24 cellular contexts compared by ENCODE assay signal in the genomic region with DNA sequence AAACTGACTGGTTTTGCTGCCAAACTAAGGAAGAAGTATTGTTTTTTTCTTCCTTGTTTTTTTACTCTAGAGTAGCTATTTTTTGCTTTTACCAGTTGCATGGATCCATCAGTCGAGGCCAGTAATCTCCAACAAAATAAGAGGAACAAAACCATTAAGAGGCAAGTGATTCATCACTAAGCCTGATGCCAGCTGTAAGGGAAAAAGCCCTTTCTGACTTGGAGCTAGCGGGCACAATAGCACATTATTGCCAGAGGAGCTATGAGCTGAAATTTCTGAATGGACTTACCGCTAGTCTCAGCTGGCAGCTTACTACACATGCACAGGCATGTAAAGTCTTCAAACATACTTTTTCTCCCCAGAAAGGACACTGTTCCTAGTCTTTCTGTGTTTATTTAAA. TPM values are rescaled to one million over a fixed set of nuclear protein-coding genes. Genes with fewer than 3 reads are reported as not detected.
A peak's percentile ranks its signal among the peaks of the same experiment; 100 is the strongest.
DNase-seq lines count a peak whose midpoint lies in the region; ATAC-seq and TF ChIP-seq lines count a peak whose summit lies in the region.
"Had no signal": no experiment of that assay in that cellular context is flagged by ENCODE, and none has a peak within 500 bp of the region (broad histone marks: within the 10 kb centered on the region; RNA-seq: fewer than 3 reads in every experiment).

No MANE protein-coding gene starts in this region.

- no peak overlapping the region for H3K27ac ChIP-seq in ascending aorta
- H3K27ac ChIP-seq: 22Rv1, BLaER1, heart left ventricle, psoas muscle had no signal

- H3K27me3 ChIP-seq in ascending aorta = no peaks in the 10 kb centered on the region
- H3K27me3 ChIP-seq: BLaER1, heart left ventricle, transverse colon had no signal

- no peak overlapping the region for H3K4me3 ChIP-seq in epithelial cell of esophagus (ENCODE audit: low read length)
- no peak overlapping the region for H3K4me3 ChIP-seq in ascending aorta
- H3K4me3 ChIP-seq: BLaER1, heart left ventricle, psoas muscle, transverse colon had no signal

- no peak for ATAC-seq in GM21717 (IDR thresholded peaks at IDR 0.05; ENCODE audit: unreplicated experiment)
- ATAC-seq: heart left ventricle; natural killer cell treated with Interleukin-12 subunit alpha and Interleukin-12 subunit beta and Interleukin-15 and Interleukin-18, amount 100 ng/mL, for 72 hours; psoas muscle; stimulated activated naive B cell treated with anti-CD40 and anti-IgM and Interleukin-4, amounts not matched to agents 10 μg/mL and 1 μg/mL and 100 μg/mL, for 72 hours had no signal

- no peak overlapping the region for H3K4me3 Mint-ChIP-seq in nephron progenitor cell
- H3K4me3 Mint-ChIP-seq: activated CD4-positive, alpha-beta T cell treated with anti-CD3 and anti-CD28 coated beads, Interleukin-2, amount 10 ng/mL, durations not matched to agents 7 days and 5 days; activated naive CD4-positive, alpha-beta T cell treated with anti-CD3 and anti-CD28 coated beads for 36 hours; H9; memory B cell; natural killer cell treated with Interleukin-12 subunit alpha and Interleukin-12 subunit beta and Interleukin-15 and Interleukin-18, amount 100 ng/mL, for 72 hours; stimulated activated naive B cell treated with anti-CD40 and anti-IgM and Interleukin-4, amounts not matched to agents 10 μg/mL and 1 μg/mL and 100 μg/mL, for 72 hours had no signal

- DNase-seq in DMS 273 (lab: John Stamatoyannopoulos, UW; ENCODE audit: unreplicated experiment) (peak; percentile 26), DMS 273 treated with DMSO at 0.1 percent for 48 hours (lab: John Stamatoyannopoulos, UW) (no peak), NCI-H2227 (lab: John Stamatoyannopoulos, UW; ENCODE audit: unreplicated experiment) (peak; percentile 39), epithelial cell of esophagus (ENCODE audit: low read depth) (peak; percentile 55), pons (ENCODE audit: low spot score) (peak; percentile 83), nephron progenitor cell (no peak), ascending aorta (ENCODE audit: low spot score in 2 of 2) (no peak)
- DNase-seq: activated CD4-positive, alpha-beta T cell treated with anti-CD3 and anti-CD28 coated beads, Interleukin-2, amount 10 ng/mL, durations not matched to agents 7 days and 5 days; activated naive CD4-positive, alpha-beta T cell treated with anti-CD3 and anti-CD28 coated beads for 36 hours; activated T-cell treated with anti-CD3 and anti-CD28 coated beads for 4 hours; aorta; H9; heart left ventricle; islet precursor cell; NCI-H226; psoas muscle; stimulated activated naive B cell treated with anti-CD40 and anti-IgM and Interleukin-4, amounts not matched to agents 10 μg/mL and 1 μg/mL and 100 μg/mL, for 72 hours; transverse colon had no signal

- intact Hi-C loops in ascending aorta (cut with DNase I) = no loop called here

- no peaks in the 10 kb centered on the region for H3K4me1 Mint-ChIP-seq in nephron progenitor cell
- H3K4me1 Mint-ChIP-seq: activated CD4-positive, alpha-beta T cell treated with anti-CD3 and anti-CD28 coated beads, Interleukin-2, amount 10 ng/mL, durations not matched to agents 7 days and 5 days; memory B cell; stimulated activated naive B cell treated with anti-CD40 and anti-IgM and Interleukin-4, amounts not matched to agents 10 μg/mL and 1 μg/mL and 100 μg/mL, for 72 hours had no signal

- no peaks in the 10 kb centered on the region for H3K27me3 Mint-ChIP-seq in nephron progenitor cell (ENCODE audit: low read depth, poor library complexity)
- H3K27me3 Mint-ChIP-seq: activated CD4-positive, alpha-beta T cell treated with anti-CD3 and anti-CD28 coated beads, Interleukin-2, amount 10 ng/mL, durations not matched to agents 7 days and 5 days; memory B cell; natural killer cell treated with Interleukin-12 subunit alpha and Interleukin-12 subunit beta and Interleukin-15 and Interleukin-18, amount 100 ng/mL, for 72 hours; stimulated activated naive B cell treated with anti-CD40 and anti-IgM and Interleukin-4, amounts not matched to agents 10 μg/mL and 1 μg/mL and 100 μg/mL, for 72 hours had no signal

- TF ChIP-seq CTCF in epithelial cell of esophagus (IDR thresholded peaks at IDR 0.05; ENCODE audit: insufficient read depth, low read depth, low read length, missing control alignments) (no peak), nephron progenitor cell (IDR thresholded peaks at IDR 0.05) (no peak), ascending aorta (IDR thresholded peaks at IDR 0.05) (no peak)

- H3K4me1 ChIP-seq in ascending aorta = no peaks in the 10 kb centered on the region
- H3K4me1 ChIP-seq: BLaER1, heart left ventricle, psoas muscle had no signal

- H3K36me3 ChIP-seq in ascending aorta = no peaks in the 10 kb centered on the region
- H3K36me3 ChIP-seq: BLaER1, heart left ventricle, transverse colon had no signal

- H3K9me3 ChIP-seq in ascending aorta = no peaks in the 10 kb centered on the region
- H3K9me3 ChIP-seq: BLaER1, heart left ventricle, psoas muscle, transverse colon had no signal

- no peaks in the 10 kb centered on the region for H3K9me3 Mint-ChIP-seq in nephron progenitor cell
- H3K9me3 Mint-ChIP-seq: activated CD4-positive, alpha-beta T cell treated with anti-CD3 and anti-CD28 coated beads, Interleukin-2, amount 10 ng/mL, durations not matched to agents 7 days and 5 days; H9; stimulated activated naive B cell treated with anti-CD40 and anti-IgM and Interleukin-4, amounts not matched to agents 10 μg/mL and 1 μg/mL and 100 μg/mL, for 72 hours had no signal

- no peaks in the 10 kb centered on the region for H3K36me3 Mint-ChIP-seq in nephron progenitor cell (ENCODE audit: low read depth)
- H3K36me3 Mint-ChIP-seq: memory B cell; natural killer cell treated with Interleukin-12 subunit alpha and Interleukin-12 subunit beta and Interleukin-15 and Interleukin-18, amount 100 ng/mL, for 72 hours; stimulated activated naive B cell treated with anti-CD40 and anti-IgM and Interleukin-4, amounts not matched to agents 10 μg/mL and 1 μg/mL and 100 μg/mL, for 72 hours had no signal

- H3K27ac Mint-ChIP-seq in nephron progenitor cell = no peak overlapping the region
- H3K27ac Mint-ChIP-seq: activated CD4-positive, alpha-beta T cell treated with anti-CD3 and anti-CD28 coated beads, Interleukin-2, amount 10 ng/mL, durations not matched to agents 7 days and 5 days; activated naive CD4-positive, alpha-beta T cell treated with anti-CD3 and anti-CD28 coated beads for 36 hours; memory B cell; natural killer cell treated with Interleukin-12 subunit alpha and Interleukin-12 subunit beta and Interleukin-15 and Interleukin-18, amount 100 ng/mL, for 72 hours; stimulated activated naive B cell treated with anti-CD40 and anti-IgM and Interleukin-4, amounts not matched to agents 10 μg/mL and 1 μg/mL and 100 μg/mL, for 72 hours had no signal

RNA-seq across cellular contexts. Expression of a gene that starts 41.6 kb away (rescaled TPM):
- total RNA-seq in ascending aorta = 0.64 TPM
- total RNA-seq: activated CD4-positive, alpha-beta T cell treated with anti-CD3 and anti-CD28 coated beads, Interleukin-2, amount 10 ng/mL, durations not matched to agents 7 days and 5 days; activated naive CD4-positive, alpha-beta T cell treated with anti-CD3 and anti-CD28 coated beads for 36 hours; epithelial cell of proximal tubule; natural killer cell treated with Interleukin-12 subunit alpha and Interleukin-12 subunit beta and Interleukin-15 and Interleukin-18, amount 100 ng/mL, for 72 hours had no signal

Comparison
In these comparisons a context has a peak if more than half of its experiments do, and no peak if none do; other contexts are left out.
1. DNase-seq: peak in DMS 273 (single experiment), NCI-H2227 (single experiment), epithelial cell of esophagus (single experiment) and pons (single experiment); none in DMS 273 treated with DMSO at 0.1 percent for 48 hours (single experiment), nephron progenitor cell (single experiment) and ascending aorta (0 of 2).